In the genomic region with DNA sequence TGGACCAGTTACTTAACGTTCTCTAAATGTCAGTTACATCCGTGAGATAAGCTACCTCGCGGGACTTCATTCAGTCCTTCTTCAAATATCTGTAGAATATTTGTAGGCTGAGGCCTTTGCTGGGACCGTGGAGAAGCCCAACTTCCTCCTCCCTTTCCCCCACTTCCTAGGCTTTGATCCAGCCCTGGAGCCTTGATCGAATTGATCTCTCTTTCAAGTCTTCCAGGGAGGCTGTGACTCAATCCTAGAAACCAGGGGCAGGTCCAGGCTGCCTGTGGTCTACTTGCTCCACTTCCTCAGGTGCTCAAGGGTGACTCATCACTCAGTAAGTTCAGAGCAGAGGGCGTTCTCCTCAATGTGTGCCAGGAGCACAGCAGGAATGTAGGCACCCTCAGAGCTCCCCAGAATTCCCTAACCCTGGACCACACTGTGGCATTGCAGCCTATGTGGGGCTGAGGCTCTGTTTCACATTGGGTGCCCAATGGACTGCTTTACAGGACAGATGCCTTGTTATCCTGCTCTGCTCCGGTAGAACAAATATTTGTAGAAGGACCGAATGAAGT, we compare ENCODE assay signal across 8 cellular contexts. TPM values are rescaled to one million over a fixed set of nuclear protein-coding genes. Genes with fewer than 3 reads are reported as not detected.
DNase-seq lines count a peak whose midpoint lies in the region; ATAC-seq, FAIRE-seq and TF ChIP-seq lines count a peak whose summit lies in the region.

No MANE protein-coding gene starts in this region.

- intact Hi-C loops in right cardiac atrium (cut with DNase I) (no loop called here), kidney (cut with DNase I) (no loop called here)

- no peak overlapping the region for H3K9ac ChIP-seq in kidney (ENCODE audit: low read length in 2 of 2)

- no peak for FAIRE-seq in kidney (lab: Jason Lieb, UNC)

- ATAC-seq in right cardiac atrium (peak; percentile 11 to 46), HG03460 (IDR thresholded peaks at IDR 0.05; ENCODE audit: unreplicated experiment) (peak; percentile 62), GM19397 (IDR thresholded peaks at IDR 0.05; ENCODE audit: unreplicated experiment) (no peak)

- H3K9me3 ChIP-seq in right cardiac atrium (ENCODE audit: control insufficient read depth, low read length) (no peaks in the 10 kb centered on the region), right atrium auricular region (no peaks in the 10 kb centered on the region), kidney (ENCODE audit: control insufficient read depth in 1 of 2, low read length in 2 of 2) (no peaks in the 10 kb centered on the region)

- no peak overlapping the region for H3K4me3 ChIP-seq in right cardiac atrium (ENCODE audit: low read length)
- H3K4me3 ChIP-seq in right atrium auricular region = no peak overlapping the region
- no peak overlapping the region for H3K4me3 ChIP-seq in kidney (ENCODE audit: low read length in 2 of 2)

- H3K27ac ChIP-seq in right cardiac atrium (ENCODE audit: low read length) (no peak overlapping the region), right atrium auricular region (no peak overlapping the region), kidney (ENCODE audit: low read depth in 2 of 2, low read length in 2 of 2) (no peak overlapping the region)

- 56% methylated on average over 9 of the region's 9 CpGs for WGBS in right cardiac atrium

- H3K27me3 ChIP-seq in right cardiac atrium (ENCODE audit: control insufficient read depth, insufficient read depth) (no peaks in the 10 kb centered on the region), right atrium auricular region (no peaks in the 10 kb centered on the region)

- H3K36me3 ChIP-seq in right atrium auricular region = no peaks in the 10 kb centered on the region
- H3K36me3 ChIP-seq in kidney (ENCODE audit: control insufficient read depth in 1 of 2, insufficient read depth in 2 of 2, low read length in 2 of 2) = no peaks in the 10 kb centered on the region

- TF ChIP-seq CTCF in right atrium auricular region (IDR thresholded peaks at IDR 0.05) = no peak
- TF ChIP-seq CTCF in kidney (IDR thresholded peaks at IDR 0.05; ENCODE audit: borderline replicate concordance, extremely low read depth, insufficient read depth) = no peak

- no peak for DNase-seq in right cardiac atrium
- DNase-seq in right atrium auricular region (ENCODE audit: low spot score) = no peak
- peak; percentile 49 to 64 for DNase-seq in activated CD4-positive, alpha-beta T cell treated with anti-CD3 and anti-CD28 coated beads, Interleukin-2, amount 50 U/mL, for 48 hours
- DNase-seq in kidney = peak; percentile 75
- no peak for DNase-seq in NCI-H1417 treated with DMSO at 0.1 percent for 48 hours (lab: John Stamatoyannopoulos, UW)
- DNase-seq in GOT3 (lab: John Stamatoyannopoulos, UW) = no peak

- H3K4me1 ChIP-seq in right cardiac atrium (ENCODE audit: control insufficient read depth, insufficient read depth, low read length) (no peaks in the 10 kb centered on the region), right atrium auricular region (no peaks in the 10 kb centered on the region), kidney (ENCODE audit: control insufficient read depth in 1 of 2, insufficient read depth in 1 of 2, low read depth in 1 of 2, low read length in 2 of 2) (peaks cover 0 to 4% of the 10 kb centered on the region in 2 donors)

RNA-seq across cellular contexts. Expression of a gene that starts 11.2 kb away (rescaled TPM):
- total RNA-seq in right cardiac atrium (10 to 100 TPM; 24.5 to 37.8 (median 26.8) TPM), right atrium auricular region (10 to 100 TPM; 20.1 to 35.9 TPM), kidney (28.9 TPM)
- polyA plus RNA-seq in right cardiac atrium (21.5 TPM), kidney (ENCODE audit: insufficient read depth, low read depth, low replicate concordance) (24.8 TPM)

RNA-seq across cellular contexts. Expression of a gene that starts 42.8 kb away (rescaled TPM):
- 100 to 1,000 TPM in 2 of 4 donors, 10 to 100 TPM in 2; 70.6 to 420 (median 108) TPM for total RNA-seq in right cardiac atrium
- 110 TPM for polyA plus RNA-seq in right cardiac atrium
- 10 to 100 TPM; 60.8 to 89.0 TPM for total RNA-seq in right atrium auricular region
- 175 TPM for total RNA-seq in kidney
- 40.2 TPM for polyA plus RNA-seq in kidney (ENCODE audit: insufficient read depth, low read depth, low replicate concordance)

RNA-seq across cellular contexts. Expression of a gene that starts 49.8 kb away (rescaled TPM):
- 10 to 100 TPM; 17.4 to 30.9 (median 26.0) TPM for total RNA-seq in right cardiac atrium
- polyA plus RNA-seq in right cardiac atrium = 9.7 TPM
- 10 to 100 TPM; 15.2 to 27.5 TPM for total RNA-seq in right atrium auricular region
- 29.7 TPM for total RNA-seq in kidney
- 4.6 TPM for polyA plus RNA-seq in kidney (ENCODE audit: insufficient read depth, low read depth, low replicate concordance)

Comparison
In these comparisons a context has a peak if more than half of its experiments do, and no peak if none do; other contexts are left out.
1. DNase-seq: peak in activated CD4-positive, alpha-beta T cell treated with anti-CD3 and anti-CD28 coated beads, Interleukin-2, amount 50 U/mL, for 48 hours (2 of 2) and kidney (single experiment); none in right cardiac atrium (0 of 3), right atrium auricular region (single experiment), NCI-H1417 treated with DMSO at 0.1 percent for 48 hours (single experiment) and GOT3 (single experiment).